11 cellular contexts compared by ENCODE assay signal in the genomic region with DNA sequence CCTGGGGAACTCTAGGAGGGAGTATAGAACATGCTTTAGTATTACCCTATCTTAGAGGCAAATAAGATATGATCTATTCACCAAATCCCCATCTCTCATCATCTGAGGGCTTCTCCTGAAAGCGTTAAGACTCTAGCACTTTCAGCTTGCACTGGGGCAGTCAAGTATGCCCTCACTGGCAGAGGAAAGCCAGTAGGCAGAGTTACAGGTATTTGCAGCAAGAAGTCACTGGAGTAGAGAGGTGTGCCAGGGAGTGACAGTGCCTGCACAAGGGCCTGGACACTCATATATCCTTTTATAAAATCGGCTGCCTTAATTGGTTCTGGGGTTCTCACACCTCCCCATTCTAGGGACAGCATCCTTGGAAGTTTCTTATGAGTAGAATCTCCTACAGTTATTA. TPM values are rescaled to one million over a fixed set of nuclear protein-coding genes. Genes with fewer than 3 reads are reported as not detected.
"Had no signal": no experiment of that assay in that cellular context is flagged by ENCODE, and none has a peak within 500 bp of the region (broad histone marks: within the 10 kb centered on the region; RNA-seq: fewer than 3 reads in every experiment).

No MANE protein-coding gene starts in this region.

- H3K36me3 ChIP-seq: HAP-1 had no signal

- ATAC-seq: GM23338, HCT116 had no signal

- H3K9me3 ChIP-seq: HAP-1 had no signal

- FAIRE-seq: H1, H54 had no signal

- H3K27ac ChIP-seq: GM23248 had no signal

- H3K4me1 ChIP-seq: HAP-1 had no signal

- DNase-seq: GM23248, GOT3, H7, H9, HCEC 1CT, HFFc6 had no signal

- H3K4me3 ChIP-seq: GM23248, GM23338, HAP-1 had no signal

RNA-seq across cellular contexts. Expression of a gene that starts 31.9 kb away (rescaled TPM):
- total RNA-seq: H1 had no signal
